Comparison of ENCODE assay signal across 1 cellular context in the genomic region with DNA sequence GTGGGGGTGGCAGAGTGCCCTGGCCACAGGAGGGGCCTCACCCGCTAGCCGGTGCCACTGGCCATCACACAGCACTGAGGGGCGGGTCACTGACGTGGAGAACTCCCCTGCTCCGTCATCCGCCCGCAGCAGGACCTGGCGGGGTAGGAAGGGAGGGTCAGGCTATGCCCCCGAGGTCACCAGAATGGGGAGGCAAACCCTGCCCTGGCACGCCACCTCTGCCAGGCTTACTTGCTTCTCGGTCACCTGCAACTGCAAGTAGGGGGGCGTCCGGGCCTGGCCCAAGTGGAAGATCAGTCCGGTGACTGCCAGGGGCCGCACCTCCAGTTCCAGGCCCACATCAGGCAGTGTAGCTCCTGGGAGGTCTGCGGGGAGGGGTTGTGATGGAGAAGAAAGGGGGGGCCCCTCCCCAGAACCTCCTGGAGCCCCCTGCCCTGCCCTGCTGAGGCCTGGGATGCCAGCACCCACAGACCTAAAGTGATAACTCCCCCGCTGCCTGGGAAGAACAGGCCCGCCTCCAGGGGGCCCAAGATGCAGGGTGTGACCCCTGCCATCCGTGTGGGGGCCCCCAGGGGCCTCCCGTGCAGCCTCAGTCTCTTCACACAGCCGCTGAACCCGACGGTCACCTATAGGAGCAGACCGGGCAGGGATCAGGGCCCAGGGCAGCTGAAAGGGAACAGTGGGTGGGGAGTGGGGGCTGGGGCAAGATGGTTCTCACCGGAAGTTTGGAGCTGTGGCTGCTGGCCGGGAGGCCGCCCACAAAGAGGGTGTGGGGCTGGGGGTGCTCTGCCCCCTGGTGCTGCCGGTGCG.
TF ChIP-seq lines count a peak whose summit lies in the region.

No MANE protein-coding gene starts in this region.

TF ChIP-seq in GM23338, 12 proteins besides CTCF, POLR2A, EP300 and RAD21 (continued from another document):
- TF ChIP-seq ZNF462 (CRISPR knock-in tag; IDR thresholded peaks at IDR 0.05), result no peak
- no peak for TF ChIP-seq POLR2AphosphoS5 (IDR thresholded peaks at IDR 0.05; ENCODE audit: low read depth)
